ENCODE assay signal across 8 cellular contexts in the genomic region with DNA sequence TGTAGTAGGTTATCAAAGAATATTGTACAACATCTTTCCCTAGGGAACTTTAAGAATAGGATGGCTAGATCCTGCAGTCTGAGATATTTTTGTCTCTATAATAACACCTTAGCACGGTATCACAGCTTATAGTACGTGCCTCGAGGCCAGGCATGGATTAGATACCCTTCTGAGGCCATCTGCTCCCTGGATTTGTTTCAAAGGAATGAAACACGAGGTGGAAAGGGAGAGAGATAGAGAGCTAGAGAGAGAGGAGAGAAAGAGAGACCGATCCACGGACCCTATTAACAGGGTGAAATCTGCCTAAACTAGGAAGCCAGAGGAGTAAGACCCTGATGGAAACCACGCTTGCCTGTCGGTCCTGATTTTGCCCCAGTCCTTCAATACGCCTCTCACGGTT.
DNase-seq lines count a peak whose midpoint lies in the region; ATAC-seq and TF ChIP-seq lines count a peak whose summit lies in the region.

No MANE protein-coding gene starts in this region.

- H3K9me3 Mint-ChIP-seq in MCF 10A (ENCODE audit: unreplicated experiment): no peaks in the 10 kb centered on the region

- peaks cover 13% of the 10 kb centered on the region for H3K4me1 Mint-ChIP-seq in MCF 10A (ENCODE audit: insufficient read depth, unreplicated experiment)

- no peaks in the 10 kb centered on the region for H3K27me3 ChIP-seq in breast epithelium

- H3K9me3 ChIP-seq in breast epithelium (no peaks in the 10 kb centered on the region), iPS-18c (ENCODE audit: control insufficient read depth, insufficient read depth, low read length) (peaks cover 2% of the 10 kb centered on the region)

- POLR2A ChIA-PET in MCF 10A (lab: Yijun Ruan, JAX): interaction anchor here (0.6 to 1.9 kb wide), 5 partner anchors 84 to 1412 kb away, joined by 3 to 4 read pairs (median 3); partner anchors contain the start of gene JARID2

- no peak overlapping the region for H3K27ac ChIP-seq in breast epithelium

- H3K36me3 Mint-ChIP-seq in MCF 10A (ENCODE audit: insufficient read depth, unreplicated experiment): no peaks in the 10 kb centered on the region

- no peak for TF ChIP-seq POLR2A in breast epithelium (IDR thresholded peaks at IDR 0.05)

- BruUV-seq in MCF 10A (replicated peaks; lab: Mats Ljungman, UMichigan): no TSS peak

- TF ChIP-seq CTCF in MCF 10A (IDR thresholded peaks at IDR 0.05; ENCODE audit: unreplicated experiment) (no peak), breast epithelium (IDR thresholded peaks at IDR 0.05) (no peak)

- H3K36me3 ChIP-seq in breast epithelium: no peaks in the 10 kb centered on the region

- H3K4me3 ChIP-seq in breast epithelium (no peak overlapping the region), iPS-18c (ENCODE audit: insufficient read depth, low read depth, low read length) (peak overlapping the region; percentile 62; the same call in 1 of the 2 replicates)

- H3K27ac Mint-ChIP-seq in MCF 10A (ENCODE audit: low read depth, unreplicated experiment): peak overlapping the region; percentile 35

- CTCF ChIA-PET in MCF 10A (lab: Yijun Ruan, JAX): interaction anchor here (0.6 to 1.0 kb wide), 5 partner anchors 9 to 1224 kb away, joined by 3 to 4 read pairs (median 3); no protein-coding TSS in a partner anchor

- H3K27me3 Mint-ChIP-seq in MCF 10A (ENCODE audit: insufficient read depth, unreplicated experiment): no peaks in the 10 kb centered on the region

- ATAC-seq in GM21717 (IDR thresholded peaks at IDR 0.05; ENCODE audit: unreplicated experiment) (no peak), HG03565 (IDR thresholded peaks at IDR 0.05; ENCODE audit: unreplicated experiment) (no peak)

- peak overlapping the region; percentile 72 for H3K4me3 Mint-ChIP-seq in MCF 10A (ENCODE audit: unreplicated experiment)

- DNase-seq in MCF 10A (ENCODE audit: unreplicated experiment): no peak
- DNase-seq in breast epithelium (ENCODE audit: low spot score in 2 of 2): no peak
- peak; percentile 41 for DNase-seq in SK-N-DZ (ENCODE audit: low spot score)
- peak; percentile 12 for DNase-seq in superior temporal gyrus (ENCODE audit: extremely low spot score)
- DNase-seq in effector CD8-positive, alpha-beta T cell (lab: John Stamatoyannopoulos, UW): no peak

- intact Hi-C loops in MCF 10A (cut with micrococcal nuclease) (loop anchor here (2.0 to 10.0 kb wide), 4 partner anchors 502 to 1413 kb away; no protein-coding TSS in a partner anchor), breast epithelium (cut with DNase I; ENCODE audit: low total_unique reads) (no loop called here)

- peaks cover 5 to 6% of the 10 kb centered on the region in 2 donors for H3K4me1 ChIP-seq in breast epithelium

Comparison
In these comparisons a context has a peak if more than half of its experiments do, and no peak if none do; other contexts are left out.
1. DNase-seq: peak in SK-N-DZ (single experiment) and superior temporal gyrus (single experiment); none in MCF 10A (single experiment), breast epithelium (0 of 2) and effector CD8-positive, alpha-beta T cell (single experiment).